12 cellular contexts compared by ENCODE assay signal in genomic region chr1:174726880-174727585, GRCh38.
DNase-seq lines count a peak whose midpoint lies in the region; ATAC-seq, FAIRE-seq and TF ChIP-seq lines count a peak whose summit lies in the region.
"Had no signal": no experiment of that assay in that cellular context is flagged by ENCODE, and none has a peak within 500 bp of the region (broad histone marks: within the 10 kb centered on the region; RNA-seq: fewer than 3 reads in every experiment).

No MANE protein-coding gene starts in this region.

- POLR2A ChIA-PET in K562 (lab: Yijun Ruan, JAX), result no interaction called here

- WGBS in K562 (ENCODE audit: insufficient coverage, low coverage, missing lambda C conversion rate), result 32% methylated on average over 4 of the region's 4 CpGs

- TF ChIP-seq EP300 in K562 (IDR thresholded peaks at IDR 0.05; ENCODE audit: low read length), result no peak

- no peaks in the 10 kb centered on the region for H3K9me1 ChIP-seq in K562 (ENCODE audit: control insufficient read depth, insufficient read depth, low read length)

- CTCF ChIA-PET in K562 (lab: Yijun Ruan, JAX; ENCODE audit: low intra/inter-chr PET ratio), result interaction anchor here (0.7 to 2.0 kb wide), 9 partner anchors 50 to 1984 kb away, joined by 3 to 21 read pairs (median 4); no protein-coding TSS in a partner anchor

- H3K9me3 ChIP-seq in K562 (replicated peaks; ENCODE audit: control insufficient read depth, insufficient read depth, low read depth, low read length) (no peaks in the 10 kb centered on the region), thoracic aorta (no peaks in the 10 kb centered on the region)

- no peaks in the 10 kb centered on the region for H3K27me3 ChIP-seq in K562 (ENCODE audit: control insufficient read depth in 2 of 2, insufficient read depth in 2 of 2, low read length in 2 of 2)
- H3K27me3 ChIP-seq in thoracic aorta (replicated peaks; ENCODE audit: insufficient read depth), result no peaks in the 10 kb centered on the region
- H3K27me3 ChIP-seq in brain microvascular endothelial cell (replicated peaks), result no peaks in the 10 kb centered on the region

- H3K79me2 ChIP-seq in K562 (ENCODE audit: control insufficient read depth, insufficient read depth, low read length), result no peaks in the 10 kb centered on the region

- FAIRE-seq in K562 (lab: Jason Lieb, UNC), result no peak

- intact Hi-C loops in K562 (cut with micrococcal nuclease), result loop anchor here (1.0 to 5.0 kb wide), 3 partner anchors 314 to 635 kb away; no protein-coding TSS in a partner anchor

- H4K20me1 ChIP-seq in K562 (replicated peaks; ENCODE audit: control insufficient read depth, insufficient read depth, low read length), result no peaks in the 10 kb centered on the region

- in situ Hi-C loops in K562 (cut with MboI) (loop anchor here (25.0 kb wide), 1 partner anchor 915 kb away; the partner anchor contains the start of genes CENPL and DARS2), brain microvascular endothelial cell (cut with HindIII; ENCODE audit: low pct_ligation_motif_present, low sequenced_read_pairs) (loop anchor here (25.0 kb wide), 1 partner anchor 465 kb away; no protein-coding TSS in a partner anchor)

- no peak for TF ChIP-seq CTCF in K562 (IDR thresholded peaks at IDR 0.05 in 2 of 3, conservative IDR thresholded peaks at IDR 0.05 in 1 of 3; ENCODE audit: insufficient read depth in 2 of 3, low read depth in 1 of 3, low read length in 3 of 3)
- TF ChIP-seq CTCF in thoracic aorta (IDR thresholded peaks at IDR 0.05), result peak; percentile 1
- TF ChIP-seq CTCF in brain microvascular endothelial cell (IDR thresholded peaks at IDR 0.05; ENCODE audit: low read depth, low read length, missing control alignments), result no peak

- H3K4me2 ChIP-seq in K562 (ENCODE audit: insufficient read depth, low read length), result no peak overlapping the region

- no peak overlapping the region for H2AFZ ChIP-seq in K562 (ENCODE audit: low read depth, low read length)

- no peak for TF ChIP-seq RAD21 in K562 (CRISPR knock-in tag; conservative IDR thresholded peaks at IDR 0.05 in 1 of 2, IDR thresholded peaks at IDR 0.05 in 1 of 2)

- H3K4me3 ChIP-seq in K562, result no peak overlapping the region
- H3K4me3 ChIP-seq in thoracic aorta, result no peak overlapping the region
- no peak overlapping the region for H3K4me3 ChIP-seq in brain microvascular endothelial cell (ENCODE audit: low read depth, low read length)

- no peak for DNase-seq in K562 (ENCODE audit: extremely low read depth in 1 of 4, low spot score in 3 of 4)
- no peak for DNase-seq in thoracic aorta (ENCODE audit: low spot score)
- DNase-seq in brain microvascular endothelial cell, result no peak
- DNase-seq in cerebellar cortex (ENCODE audit: low spot score), result no peak
- DNase-seq in left lobe of liver (ENCODE audit: low spot score), result no peak
- DNase-seq: DMS79, NCI-H2029, NCI-H774, SHP77 treated with DMSO at 0.1 percent for 48 hours had no signal

- H3K27ac ChIP-seq in K562 (ENCODE audit: extremely low read depth, low read depth, low read length) (no peak overlapping the region), thoracic aorta (no peak overlapping the region), brain microvascular endothelial cell (no peak overlapping the region)

- ATAC-seq in GM21619 (IDR thresholded peaks at IDR 0.05; ENCODE audit: unreplicated experiment) (peak; percentile 62), HG03439 (IDR thresholded peaks at IDR 0.05; ENCODE audit: unreplicated experiment) (peak; percentile 64), K562 (no peak), thoracic aorta (ENCODE audit: insufficient number of reproducible peaks, low FRiP score, low read depth) (no peak), left lobe of liver (no peak)
- ATAC-seq: HCT116 had no signal

- no peak for TF ChIP-seq POLR2A in K562 (conservative IDR thresholded peaks at IDR 0.05)

- BruUV-seq in K562 (replicated peaks; lab: Mats Ljungman, UMichigan), result no TSS peak

- H3K36me3 ChIP-seq in K562 (ENCODE audit: control insufficient read depth, insufficient read depth, low read length), result no peaks in the 10 kb centered on the region
- H3K36me3 ChIP-seq in thoracic aorta, result no peaks in the 10 kb centered on the region
- H3K36me3 ChIP-seq in brain microvascular endothelial cell (replicated peaks), result no peaks in the 10 kb centered on the region

- H3K4me1 ChIP-seq in K562 (replicated peaks in 1 of 2; ENCODE audit: control insufficient read depth in 2 of 2, insufficient read depth in 2 of 2, low read length in 2 of 2) (no peaks in the 10 kb centered on the region), thoracic aorta (ENCODE audit: control insufficient read depth in 1 of 2, low read depth in 2 of 2) (no peaks in the 10 kb centered on the region)

- H3K9ac ChIP-seq in K562 (ENCODE audit: insufficient read depth in 1 of 2, low read depth in 2 of 2, low read length in 2 of 2), result no peak overlapping the region

TF ChIP-seq in K562, 482 proteins besides CTCF, POLR2A, EP300 and RAD21:
- 0 out of 2 replicates have a peak, but pooled peaks have one; percentile 19 for TF ChIP-seq MAFG (tag; conservative IDR thresholded peaks at IDR 0.05)
- TF ChIP-seq USF2 (CRISPR knock-in tag; IDR thresholded peaks at IDR 0.05), result no peak
- TF ChIP-seq ZNF316 (IDR thresholded peaks at IDR 0.05), result peak; percentile 50

Comparison
In these comparisons a context has a peak if more than half of its experiments do, and no peak if none do; other contexts are left out.
1. ATAC-seq: peak in GM21619 (single experiment) and HG03439 (single experiment); none in K562 (single experiment), thoracic aorta (single experiment) and left lobe of liver (single experiment).